Comparison of ENCODE assay signal across 8 cellular contexts in genomic region chr2:160492401-160493226, GRCh38.
DNase-seq lines count a peak whose midpoint lies in the region; ATAC-seq and TF ChIP-seq lines count a peak whose summit lies in the region.

No MANE protein-coding gene starts in this region.

- H3K79me2 ChIP-seq in Loucy (ENCODE audit: insufficient read depth, low read length) = peaks cover 52% of the 10 kb centered on the region

- no peaks in the 10 kb centered on the region for H3K9me2 ChIP-seq in Loucy (replicated peaks; ENCODE audit: low read depth, low read length)

- no peaks in the 10 kb centered on the region for H3K27me3 ChIP-seq in Loucy (ENCODE audit: insufficient read depth, low read length, poor library complexity, severe bottlenecking)
- H3K27me3 ChIP-seq in layer of hippocampus (ENCODE audit: control insufficient read depth, insufficient read depth, low read length) = peaks cover 2% of the 10 kb centered on the region

- ATAC-seq in central memory CD8-positive, alpha-beta T cell (replicated peaks; ENCODE audit: extremely low read depth, poor library complexity, severe bottlenecking) = peak; percentile 62
- no peak for ATAC-seq in GM19324 (IDR thresholded peaks at IDR 0.05; ENCODE audit: low FRiP score, unreplicated experiment)
- no peak for ATAC-seq in HG03378 (IDR thresholded peaks at IDR 0.05; ENCODE audit: unreplicated experiment)

- H3K36me3 Mint-ChIP-seq in central memory CD8-positive, alpha-beta T cell (ENCODE audit: insufficient read depth) = peaks cover 4% of the 10 kb centered on the region

- peak overlapping the region; percentile 89 for H2AFZ ChIP-seq in Loucy (ENCODE audit: low read length)

- H3K4me3 Mint-ChIP-seq in central memory CD8-positive, alpha-beta T cell = peak overlapping the region; percentile 94

- H3K4me3 ChIP-seq in GM12865 (ENCODE audit: low read depth, low read length) (peak overlapping the region; percentile 27; the same call in 1 of the 2 replicates), Loucy (ENCODE audit: low read length, poor library complexity, severe bottlenecking) (peak overlapping the region; percentile 91)

- peaks cover 45% of the 10 kb centered on the region for H3K4me1 ChIP-seq in Loucy (ENCODE audit: insufficient read depth, low read length, poor library complexity, severe bottlenecking)

- H3K4me2 ChIP-seq in Loucy (ENCODE audit: low read depth, low read length, poor library complexity, severe bottlenecking) = peak overlapping the region; percentile 80

- H3K27me3 Mint-ChIP-seq in central memory CD8-positive, alpha-beta T cell = no peaks in the 10 kb centered on the region

- TF ChIP-seq CTCF in GM12865 (IDR thresholded peaks at IDR 0.05; ENCODE audit: insufficient read depth, low read depth, low read length, missing control alignments) (no peak), Loucy (conservative IDR thresholded peaks at IDR 0.05; ENCODE audit: low read length) (no peak)

- no peaks in the 10 kb centered on the region for H3K9me3 ChIP-seq in Loucy (ENCODE audit: insufficient read depth, low read depth, low read length)

- DNase-seq in GM12865 (ENCODE audit: low read depth) = no peak
- DNase-seq in activated CD4-positive, CD25-positive, alpha-beta regulatory T cell treated with anti-CD3 and anti-CD28 coated beads, Interleukin-2, amount 50 U/mL, for 72 hours = peak; percentile 55
- DNase-seq in central memory CD8-positive, alpha-beta T cell (ENCODE audit: low spot score in 2 of 2) = peak; percentile 21 to 25
- DNase-seq in stimulated activated CD4-positive, alpha-beta T cell treated with anti-CD3 and anti-CD28 coated beads, Interleukin-2, amount 100 ng/mL, for 48 hours = peak; percentile 35 to 43

- peaks cover 4% of the 10 kb centered on the region for H4K20me1 ChIP-seq in Loucy (ENCODE audit: insufficient read depth, low read length, poor library complexity, severe bottlenecking)

- H3F3A ChIP-seq in Loucy (ENCODE audit: low read depth) = no peaks in the 10 kb centered on the region

- H3K27ac Mint-ChIP-seq in central memory CD8-positive, alpha-beta T cell (ENCODE audit: low read depth) = peak overlapping the region; percentile 74

- no peaks in the 10 kb centered on the region for H3K36me3 ChIP-seq in Loucy (ENCODE audit: insufficient read depth, low read length)

- H3K9ac ChIP-seq in Loucy (ENCODE audit: low read depth, low read length, poor library complexity, severe bottlenecking) = peak overlapping the region; percentile 85

- peaks cover 17% of the 10 kb centered on the region for H3K4me1 Mint-ChIP-seq in central memory CD8-positive, alpha-beta T cell

- H3K27ac ChIP-seq in layer of hippocampus (ENCODE audit: low read depth, low read length) = peak overlapping the region; percentile 52

- no peaks in the 10 kb centered on the region for H3K9me3 Mint-ChIP-seq in central memory CD8-positive, alpha-beta T cell
